ENCODE assay signal across 18 cellular contexts in genomic region chr7:109549461-109549860, GRCh38.
DNase-seq lines count a peak whose midpoint lies in the region; FAIRE-seq lines count a peak whose summit lies in the region.
"Had no signal": no experiment of that assay in that cellular context is flagged by ENCODE, and none has a peak within 500 bp of the region (broad histone marks: within the 10 kb centered on the region; RNA-seq: fewer than 3 reads in every experiment).

No MANE protein-coding gene starts in this region.

- FAIRE-seq in urothelium cell line (lab: Jason Lieb, UNC) = no peak

- DNase-seq in Ammon's horn (ENCODE audit: low spot score) (peak; percentile 45), NCI-H446 treated with DMSO at 0.1 percent for 48 hours (lab: John Stamatoyannopoulos, UW) (peak; percentile 42), cerebellum (ENCODE audit: low spot score) (peak; percentile 1), middle frontal gyrus (ENCODE audit: extremely low spot score, low spot score) (peak; percentile 36), globus pallidus (ENCODE audit: low spot score) (no peak), dedifferentiated amniotic fluid mesenchymal stem cell (ENCODE audit: extremely low spot score) (no peak), urothelium cell line (ENCODE audit: low spot score) (no peak)
- no peak for DNase-seq in activated effector memory CD4-positive, alpha-beta T cell treated with Interleukin-2 at 50 U/mL for 16 hours
- DNase-seq: Caco-2; CD4-positive, CD25-positive, alpha-beta regulatory T cell; DMS53; IMR-90; Karpas-422; MG63; NCI-H1092; NCI-H2081 treated with DMSO at 0.1 percent for 48 hours; NCI-H526 treated with DMSO at 0.1 percent for 48 hours; NK-92 treated with Interleukin-12 subunit alpha and Interleukin-12 subunit beta, amount 100 ng/mL, for 24 hours had no signal

Comparison
In these comparisons a context has a peak if more than half of its experiments do, and no peak if none do; other contexts are left out.
1. DNase-seq: peak in Ammon's horn (single experiment), NCI-H446 treated with DMSO at 0.1 percent for 48 hours (single experiment), cerebellum (single experiment) and middle frontal gyrus (single experiment); none in activated effector memory CD4-positive, alpha-beta T cell treated with Interleukin-2 at 50 U/mL for 16 hours (single experiment), globus pallidus (single experiment), dedifferentiated amniotic fluid mesenchymal stem cell (single experiment) and urothelium cell line (single experiment).